ENCODE assay signal across 8 cellular contexts in the genomic region with DNA sequence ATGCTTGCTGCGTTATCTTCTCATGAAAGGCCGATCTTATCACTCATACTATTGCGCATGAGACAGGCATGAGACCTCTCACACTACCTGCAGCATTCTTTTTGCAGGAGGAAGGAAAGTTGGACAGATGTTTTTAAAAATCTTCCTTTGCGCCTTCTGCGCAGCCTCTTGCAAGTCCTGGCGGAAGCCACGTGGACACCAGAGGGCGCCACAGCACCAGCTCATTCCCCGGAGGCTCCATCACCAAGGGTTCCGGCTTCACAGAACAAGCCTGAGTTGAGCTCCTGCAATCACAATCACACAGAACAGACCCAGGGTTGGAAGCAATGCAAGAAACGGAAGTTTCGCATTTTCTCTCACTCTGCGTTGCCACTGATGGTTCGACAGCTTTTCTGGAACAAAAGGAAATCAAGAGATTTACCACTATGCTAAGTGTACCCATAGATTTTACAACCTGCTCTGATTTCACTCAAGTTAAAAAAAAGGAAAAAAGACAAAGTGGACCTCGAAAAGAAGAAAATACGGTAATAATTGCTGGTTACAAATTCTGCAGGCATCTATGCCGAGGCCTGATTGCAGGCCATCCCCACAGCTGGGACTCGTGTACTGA.
A peak's percentile ranks its signal among the peaks of the same experiment; 100 is the strongest.
DNase-seq lines count a peak whose midpoint lies in the region; ATAC-seq, FAIRE-seq and TF ChIP-seq lines count a peak whose summit lies in the region.

No MANE protein-coding gene starts in this region.

- H3K4me1 ChIP-seq in duodenal mucosa (ENCODE audit: control insufficient read depth in 1 of 2, insufficient read depth in 2 of 2, low read length in 2 of 2) (peaks cover 6 to 8% of the 10 kb centered on the region in 2 donors), liver (ENCODE audit: control insufficient read depth in 4 of 4, insufficient read depth in 4 of 4, low read length in 3 of 4) (peaks cover 0 to 8% (median 3%) of the 10 kb centered on the region in 4 donors)

- peak overlapping the region; percentile 60 for H3K4me3 Mint-ChIP-seq in activated CD4-positive, alpha-beta memory T cell treated with anti-CD3 and anti-CD28 coated beads for 36 hours

- H3K9ac ChIP-seq in duodenal mucosa (ENCODE audit: low read depth in 1 of 2, low read length in 2 of 2): peak overlapping the region in 1 of 2 donors; percentile 11
- no peak overlapping the region for H3K9ac ChIP-seq in liver (ENCODE audit: low read depth in 1 of 2, low read length in 2 of 2)

- peak; percentile 93 to 97 for TF ChIP-seq RAD21 in liver (IDR thresholded peaks at IDR 0.05)

- 13% methylated on average over 18 of the region's 18 CpGs for whole genome bisulfite sequencing in liver

- no peak overlapping the region for H3K27ac ChIP-seq in duodenal mucosa (ENCODE audit: low read depth, low read length)
- H3K27ac ChIP-seq in liver (ENCODE audit: low read depth in 1 of 2, low read length in 2 of 2): no peak overlapping the region

- peak; percentile 85 for TF ChIP-seq CTCF in liver (IDR thresholded peaks at IDR 0.05; ENCODE audit: low read depth, low read length, missing input control)

- FAIRE-seq in A204.1 (lab: Jason Lieb, UNC): peak; percentile 43

- no peaks in the 10 kb centered on the region for H3K9me3 Mint-ChIP-seq in activated CD4-positive, alpha-beta memory T cell treated with anti-CD3 and anti-CD28 coated beads for 36 hours

- H3K9me3 ChIP-seq in duodenal mucosa (ENCODE audit: control insufficient read depth in 1 of 2, low read length in 2 of 2) (no peaks in the 10 kb centered on the region), liver (ENCODE audit: control insufficient read depth in 4 of 4, low read length in 3 of 4) (no peaks in the 10 kb centered on the region)

- POLR2A ChIA-PET in activated CD4-positive, alpha-beta memory T cell treated with anti-CD3 and anti-CD28 coated beads for 36 hours (lab: Charles Lee): no interaction called here

- H3K4me1 Mint-ChIP-seq in activated CD4-positive, alpha-beta memory T cell treated with anti-CD3 and anti-CD28 coated beads for 36 hours (ENCODE audit: low read depth): peaks cover 11% of the 10 kb centered on the region

- H3K27ac Mint-ChIP-seq in activated CD4-positive, alpha-beta memory T cell treated with anti-CD3 and anti-CD28 coated beads for 36 hours: no peak overlapping the region

- intact Hi-C loops in activated CD4-positive, alpha-beta memory T cell treated with anti-CD3 and anti-CD28 coated beads for 36 hours (cut with micrococcal nuclease): loop anchor here (1.0 to 2.0 kb wide), 2 partner anchors 317 to 517 kb away; no protein-coding TSS in a partner anchor

- H3K4me3 ChIP-seq in duodenal mucosa (ENCODE audit: low read depth in 1 of 2, low read length in 2 of 2) (peak overlapping the region; percentile 43), liver (ENCODE audit: low read depth in 1 of 3, low read length in 3 of 3) (no peak overlapping the region)

- ATAC-seq in GM18508 (IDR thresholded peaks at IDR 0.05; ENCODE audit: insufficient read depth, unreplicated experiment) (peak; percentile 72), HG03280 (IDR thresholded peaks at IDR 0.05; ENCODE audit: unreplicated experiment) (peak; percentile 73)

- H3K27me3 ChIP-seq in duodenal mucosa (ENCODE audit: control insufficient read depth in 1 of 2, insufficient read depth in 2 of 2, low read length in 2 of 2) (peaks cover 0 to 7% of the 10 kb centered on the region in 2 donors), liver (ENCODE audit: control insufficient read depth in 4 of 4, insufficient read depth in 4 of 4, low read length in 3 of 4) (peaks cover 0 to 7% (median 4%) of the 10 kb centered on the region in 4 donors)

- H3K27me3 Mint-ChIP-seq in activated CD4-positive, alpha-beta memory T cell treated with anti-CD3 and anti-CD28 coated beads for 36 hours: peaks cover 11% of the 10 kb centered on the region

- H3K36me3 Mint-ChIP-seq in activated CD4-positive, alpha-beta memory T cell treated with anti-CD3 and anti-CD28 coated beads for 36 hours: no peaks in the 10 kb centered on the region

- H3K36me3 ChIP-seq in duodenal mucosa (ENCODE audit: control insufficient read depth in 1 of 2, insufficient read depth in 2 of 2, low read length in 2 of 2) (no peaks in the 10 kb centered on the region), liver (ENCODE audit: control insufficient read depth in 4 of 4, insufficient read depth in 3 of 4, low read depth in 1 of 4, low read length in 3 of 4) (no peaks in the 10 kb centered on the region)

- peak; percentile 59 for DNase-seq in NCI-H526 treated with DMSO at 0.1 percent for 48 hours (lab: John Stamatoyannopoulos, UW)
- peak; percentile 89 for DNase-seq in activated CD4-positive, alpha-beta memory T cell treated with anti-CD3 and anti-CD28 coated beads for 36 hours
- peak; percentile 52 to 81 (median 59) for DNase-seq in stimulated activated CD4-positive, alpha-beta T cell treated with anti-CD3 and anti-CD28 coated beads, TNF-alpha, amount 100 ng/mL, for 24 hours (ENCODE audit: low read depth in 3 of 3)

- CTCF ChIA-PET in activated CD4-positive, alpha-beta memory T cell treated with anti-CD3 and anti-CD28 coated beads for 36 hours (lab: Charles Lee): interaction anchor here (0.6 to 3.2 kb wide), 29 partner anchors 9 to 728 kb away, joined by 3 to 42 read pairs (median 4); no protein-coding TSS in a partner anchor

TF ChIP-seq in liver, 16 proteins besides CTCF, POLR2A, EP300 and RAD21:
- TF ChIP-seq, protein P1, sequence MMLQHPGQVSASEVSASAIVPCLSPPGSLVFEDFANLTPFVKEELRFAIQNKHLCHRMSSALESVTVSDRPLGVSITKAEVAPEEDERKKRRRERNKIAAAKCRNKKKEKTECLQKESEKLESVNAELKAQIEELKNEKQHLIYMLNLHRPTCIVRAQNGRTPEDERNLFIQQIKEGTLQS (IDR thresholded peaks at IDR 0.05): no peak
- TF ChIP-seq REST (IDR thresholded peaks at IDR 0.05) (no peak), FOXA2 (IDR thresholded peaks at IDR 0.05) (no peak), RXRA (IDR thresholded peaks at IDR 0.05) (no peak), GABPA (IDR thresholded peaks at IDR 0.05 in 1 of 2, conservative IDR thresholded peaks at IDR 0.05 in 1 of 2) (no peak), SP1 (IDR thresholded peaks at IDR 0.05) (no peak), EGR1 (IDR thresholded peaks at IDR 0.05; ENCODE audit: low read depth in 2 of 2) (no peak), TAF1 (conservative IDR thresholded peaks at IDR 0.05) (no peak), FOXA1 (IDR thresholded peaks at IDR 0.05) (no peak), JUND (IDR thresholded peaks at IDR 0.05) (no peak), NR2F2 (IDR thresholded peaks at IDR 0.05) (no peak), ZBTB33 (IDR thresholded peaks at IDR 0.05) (no peak)

Comparison
In these comparisons a context has a peak if more than half of its experiments do, and no peak if none do; other contexts are left out.
1. H3K4me3 ChIP-seq: peak in duodenal mucosa (2 of 2); none in liver (0 of 3).
2. Peak in every context shown above with its lines, with median percentiles within 50 percentile points of each other: DNase-seq.